Comparison of ENCODE assay signal across 8 cellular contexts in the genomic region with DNA sequence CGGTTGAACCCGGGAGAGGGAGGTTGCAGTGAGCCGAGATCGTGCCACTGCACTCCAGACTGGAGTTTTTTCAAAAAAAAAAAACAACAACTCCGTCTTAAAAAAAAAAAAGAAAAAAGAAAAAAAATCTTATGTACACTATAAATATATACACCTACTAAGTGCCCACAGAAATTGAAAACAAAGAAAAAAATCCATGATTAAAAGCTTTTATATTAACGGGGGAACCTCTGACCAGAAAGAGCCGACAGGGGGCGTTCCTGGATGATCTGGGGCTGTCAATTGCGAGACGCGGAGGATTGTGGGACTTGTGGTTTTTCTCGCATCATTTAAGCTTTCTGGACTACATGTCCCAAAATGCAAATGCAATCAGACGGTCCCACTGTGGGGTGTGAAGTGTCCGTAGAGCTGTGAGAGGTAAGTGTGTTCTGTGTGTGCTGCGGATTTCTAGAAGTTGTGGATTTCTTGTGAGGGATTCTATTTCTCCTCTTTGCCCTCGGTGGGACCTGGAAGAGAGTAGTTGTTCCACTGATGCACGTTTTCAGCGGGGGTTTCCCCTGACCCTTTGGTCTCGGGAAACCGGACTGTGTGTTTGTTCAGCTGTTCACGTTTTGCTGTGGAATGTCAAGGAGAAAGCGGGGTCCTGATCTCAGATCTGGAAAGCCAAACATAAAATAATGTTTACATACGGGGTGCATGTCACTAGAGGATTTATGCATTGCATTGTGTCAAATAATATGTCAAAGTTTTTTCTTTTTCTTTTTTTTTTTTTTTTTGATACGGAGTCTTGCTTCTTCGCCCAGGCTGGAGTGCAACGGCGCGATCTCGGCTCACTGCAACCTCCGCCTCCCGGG. TPM values are rescaled to one million over a fixed set of nuclear protein-coding genes. Genes with fewer than 3 reads are reported as not detected.
A peak's percentile ranks its signal among the peaks of the same experiment; 100 is the strongest.
DNase-seq lines count a peak whose midpoint lies in the region; ATAC-seq, FAIRE-seq and TF ChIP-seq lines count a peak whose summit lies in the region.

A gene with protein sequence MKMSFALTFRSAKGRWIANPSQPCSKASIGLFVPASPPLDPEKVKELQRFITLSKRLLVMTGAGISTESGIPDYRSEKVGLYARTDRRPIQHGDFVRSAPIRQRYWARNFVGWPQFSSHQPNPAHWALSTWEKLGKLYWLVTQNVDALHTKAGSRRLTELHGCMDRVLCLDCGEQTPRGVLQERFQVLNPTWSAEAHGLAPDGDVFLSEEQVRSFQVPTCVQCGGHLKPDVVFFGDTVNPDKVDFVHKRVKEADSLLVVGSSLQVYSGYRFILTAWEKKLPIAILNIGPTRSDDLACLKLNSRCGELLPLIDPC (plus strand): TSS at position 360 of the 854 bp plus-strand sequence. CDS start 1,241 bp downstream, outside the sequence.

- peak; percentile 71 for DNase-seq in BJ (ENCODE audit: low read depth)
- DNase-seq in GM19239 (ENCODE audit: insufficient read length, low spot score): peak; percentile 92
- peak; percentile 90 to 91 for DNase-seq in NCI-H524 (lab: John Stamatoyannopoulos, UW)
- DNase-seq in activated CD4-positive, alpha-beta T cell treated with anti-CD3 and anti-CD28 coated beads for 48 hours: peak; percentile 93
- peak in 1 of 2 donors; percentile 89 for DNase-seq in left lung
- peak; percentile 84 for DNase-seq in stimulated activated CD4-positive, alpha-beta T cell treated with anti-CD3 and anti-CD28 coated beads, Interleukin-4, amount 100 ng/mL, for 1 hour

- H3K27ac ChIP-seq in left lung: peak within 1 kb of the TSS; percentile 68 to 73

- peak; percentile 100 for FAIRE-seq in GM19239 (lab: Jason Lieb, UNC)

- H3K4me3 Mint-ChIP-seq in dendritic cell treated with granulocyte-macrophage colony-stimulating factor and Interleukin-4, amounts not matched to agents 40 ng/mL and 50 ng/mL, for 4 days: peak within 1 kb of the TSS; percentile 84

- H3K9me3 ChIP-seq in left lung: no peaks in the 10 kb centered on the region

- H3K4me1 Mint-ChIP-seq in dendritic cell treated with granulocyte-macrophage colony-stimulating factor and Interleukin-4, amounts not matched to agents 40 ng/mL and 50 ng/mL, for 4 days (ENCODE audit: low read depth): peaks cover 5% of the 10 kb centered on the region

- no peaks in the 10 kb centered on the region for H3K27me3 Mint-ChIP-seq in dendritic cell treated with granulocyte-macrophage colony-stimulating factor and Interleukin-4, amounts not matched to agents 40 ng/mL and 50 ng/mL, for 4 days

- no peaks in the 10 kb centered on the region for H3K36me3 Mint-ChIP-seq in dendritic cell treated with granulocyte-macrophage colony-stimulating factor and Interleukin-4, amounts not matched to agents 40 ng/mL and 50 ng/mL, for 4 days (ENCODE audit: low read depth)

- no peaks in the 10 kb centered on the region for H3K27me3 ChIP-seq in BJ (ENCODE audit: control insufficient read depth, insufficient read depth, low read length)
- H3K27me3 ChIP-seq in left lung: no peaks in the 10 kb centered on the region

- H3K4me3 ChIP-seq in BJ (ENCODE audit: low read depth, low read length) (peak within 1 kb of the TSS; percentile 44), left lung (peak within 1 kb of the TSS; percentile 41 to 70)

- H3K36me3 ChIP-seq in BJ (ENCODE audit: control insufficient read depth, insufficient read depth, low read length): no peaks in the 10 kb centered on the region
- H3K36me3 ChIP-seq in left lung: no peaks in the 10 kb centered on the region

- H3K27ac Mint-ChIP-seq in dendritic cell treated with granulocyte-macrophage colony-stimulating factor and Interleukin-4, amounts not matched to agents 40 ng/mL and 50 ng/mL, for 4 days: peak within 1 kb of the TSS; percentile 86

- intact Hi-C loops in dendritic cell treated with granulocyte-macrophage colony-stimulating factor and Interleukin-4, amounts not matched to agents 40 ng/mL and 50 ng/mL, for 4 days (cut with micrococcal nuclease): loop anchor here (1.0 kb wide), 2 partner anchors 9 to 15 kb away; a partner anchor contains a TSS
- intact Hi-C loops in left lung (cut with DNase I): no loop called here

- ATAC-seq in HG03457 (IDR thresholded peaks at IDR 0.05; ENCODE audit: unreplicated experiment): peak; percentile 91
- ATAC-seq in left lung: peak; percentile 99

- peaks cover 0 to 11% of the 10 kb centered on the region in 2 donors for H3K4me1 ChIP-seq in left lung

- TF ChIP-seq CTCF in BJ (IDR thresholded peaks at IDR 0.05; ENCODE audit: insufficient read depth, low read depth, low read length): peak; percentile 89
- peak; percentile 67 to 78 for TF ChIP-seq CTCF in left lung (IDR thresholded peaks at IDR 0.05)

- CTCF ChIA-PET in BJ (lab: Yijun Ruan, JAX): interaction anchor here (0.7 to 2.9 kb wide), 11 partner anchors 10 to 106 kb away, joined by 3 to 19 read pairs (median 6); a partner anchor contains a TSS

- H3K9me3 Mint-ChIP-seq in dendritic cell treated with granulocyte-macrophage colony-stimulating factor and Interleukin-4, amounts not matched to agents 40 ng/mL and 50 ng/mL, for 4 days: no peaks in the 10 kb centered on the region

- POLR2A ChIA-PET in BJ (lab: Charles Lee): interaction anchor here (1.1 to 2.4 kb wide), 2 partner anchors 10 to 101 kb away, joined by 6 to 37 read pairs; a partner anchor contains a TSS

RNA-seq across cellular contexts. Expression of the gene that starts here (rescaled TPM):
- 1.2 and 1.5 TPM in 2 replicates for polyA plus RNA-seq in BJ (2011; rRNA removed)
- polyA minus RNA-seq in BJ (2011; rRNA and poly(A)+ RNA removed): 0.51 and 1.7 TPM in 2 replicates
- total RNA-seq in left lung: 1 to 10 TPM; 1.7 to 2.3 TPM
